ENCODE assay signal across 19 cellular contexts in the genomic region with DNA sequence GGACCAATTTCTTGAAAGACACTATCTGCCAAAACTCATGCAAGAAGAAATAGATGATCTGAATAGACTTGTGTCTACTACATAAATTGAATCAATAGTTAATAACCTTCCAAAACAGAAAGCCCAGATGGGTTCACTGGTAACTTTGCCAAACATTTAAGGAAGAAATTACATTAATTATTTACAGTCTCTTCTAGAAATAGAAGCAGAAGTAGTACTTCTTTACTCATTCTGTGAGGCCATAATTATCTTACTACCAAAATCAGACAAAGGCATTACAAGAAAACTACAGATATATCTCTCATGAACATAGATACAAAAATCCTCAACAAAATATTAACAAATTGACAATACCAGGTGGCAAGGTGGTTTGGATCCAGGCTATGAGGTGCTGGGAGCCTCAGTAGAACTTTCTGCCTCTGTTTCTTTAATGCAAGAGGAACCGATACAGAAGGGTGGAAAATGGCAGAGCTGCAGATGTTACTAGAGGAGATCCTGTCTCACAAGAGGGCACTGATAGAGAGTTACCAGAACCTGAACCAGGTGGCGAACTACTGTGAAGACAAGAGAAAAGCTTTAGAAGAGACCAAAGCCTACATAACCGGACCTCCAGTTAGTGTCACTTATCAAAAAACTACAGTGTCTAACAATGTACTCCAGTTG. TPM values are rescaled to one million over a fixed set of nuclear protein-coding genes. Genes with fewer than 3 reads are reported as not detected.
DNase-seq lines count a peak whose midpoint lies in the region; ATAC-seq, FAIRE-seq and TF ChIP-seq lines count a peak whose summit lies in the region.
"Had no signal": no experiment of that assay in that cellular context is flagged by ENCODE, and none has a peak within 500 bp of the region (broad histone marks: within the 10 kb centered on the region; RNA-seq: fewer than 3 reads in every experiment).

No MANE protein-coding gene starts in this region.

- RAD21 ChIA-PET in GM12878 (lab: Charles Lee; ENCODE audit: unreplicated experiment) = interaction anchor here (0.6 to 1.4 kb wide), 4 partner anchors 25 to 121 kb away, joined by 3 to 4 read pairs (median 4); no protein-coding TSS in a partner anchor

- POLR2A ChIA-PET in GM12878 (lab: Charles Lee) = interaction anchor here (0.5 to 1.6 kb wide), 4 partner anchors 41 to 487 kb away, joined by 4 to 5 read pairs (median 5); no protein-coding TSS in a partner anchor

- intact Hi-C loops in GM12878 (cut with micrococcal nuclease; ENCODE audit: unreplicated experiment) = loop anchor here (1.0 to 2.0 kb wide), 2 partner anchors 32 to 95 kb away; no protein-coding TSS in a partner anchor

- no peak overlapping the region for H3K4me3 Mint-ChIP-seq in GM23338
- H3K4me3 Mint-ChIP-seq: naive thymus-derived CD4-positive, alpha-beta T cell; T-helper 1 cell treated with Interleukin-12 subunit alpha and Interleukin-12 subunit beta and Interleukin-4 antibody, amounts not matched to agents 30 μg/mL and 1 μg/mL, for 36 hours had no signal

- H3K36me3 ChIP-seq in GM12878 (ENCODE audit: control insufficient read depth in 2 of 2, insufficient read depth in 2 of 2, low read length in 1 of 2) (no peaks in the 10 kb centered on the region), GM23338 (ENCODE audit: insufficient read depth) (no peaks in the 10 kb centered on the region), HAP-1 (replicated peaks) (no peaks in the 10 kb centered on the region)
- H3K36me3 ChIP-seq: BE2C, breast epithelium, stomach had no signal

- H3K27me3 Mint-ChIP-seq in GM23338 (ENCODE audit: insufficient read depth, low read depth, poor library complexity) = no peaks in the 10 kb centered on the region

- H3K4me1 ChIP-seq in GM12878 (ENCODE audit: control insufficient read depth, insufficient read depth, low read length) (no peaks in the 10 kb centered on the region; the same call in 1 of the 2 replicates), GM23338 (ENCODE audit: insufficient read depth) (no peaks in the 10 kb centered on the region), HAP-1 (peaks cover 5% of the 10 kb centered on the region)
- H3K4me1 ChIP-seq: breast epithelium, stomach had no signal

- H3K4me1 Mint-ChIP-seq in GM23338 = no peaks in the 10 kb centered on the region; the same call in 2 of the 3 replicates

- TF ChIP-seq POLR2A in GM12878 (IDR thresholded peaks at IDR 0.05; ENCODE audit: low read depth, low read length) = no peak

- H3K27me3 ChIP-seq in GM12878 (replicated peaks in 1 of 2; ENCODE audit: control insufficient read depth in 2 of 2, insufficient read depth in 2 of 2, low read length in 1 of 2) (no peaks in the 10 kb centered on the region), GM23338 (ENCODE audit: insufficient read depth) (no peaks in the 10 kb centered on the region), HAP-1 (ENCODE audit: low read depth) (no peaks in the 10 kb centered on the region)
- H3K27me3 ChIP-seq: BE2C, breast epithelium, stomach had no signal

- in situ Hi-C loops in GM12878 (cut with MboI) = no loop called here
- in situ Hi-C loops in HAP-1 (cut with MboI; ENCODE audit: low sequenced_read_pairs) = no loop called here

- H3K4me2 ChIP-seq in GM12878 (ENCODE audit: control insufficient read depth, insufficient read depth) (peak overlapping the region; percentile 28; the same call in 1 of the 2 replicates), GM23338 (no peak overlapping the region)

- DNase-seq in GM12878 (ENCODE audit: low read depth, low spot score) = peak; percentile 33
- no peak for DNase-seq in activated CD4-positive, alpha-beta T cell treated with anti-CD3 and anti-CD28 coated beads, Interleukin-2, amount 50 U/mL, for 48 hours
- DNase-seq in GM23338 (ENCODE audit: low spot score) = no peak
- no peak for DNase-seq in MV-4-11 (lab: John Stamatoyannopoulos, UW)
- DNase-seq in HAP-1 (ENCODE audit: low spot score in 2 of 2) = no peak
- DNase-seq: activated CD4-positive, alpha-beta T cell treated with anti-CD3 and anti-CD28 coated beads, Interleukin-2, amount 50 U/mL, for 4 hours; activated gamma-delta T cell treated with Interleukin-2 at 50 U/mL for 16 hours; BE2C; Kasumi-1; naive thymus-derived CD4-positive, alpha-beta T cell; retina; stimulated activated CD4-positive, alpha-beta T cell treated with anti-CD3 and anti-CD28 coated beads, Interleukin-4, amount 100 ng/mL, for 1 hour had no signal

- H3K4me3 ChIP-seq in GM12878 = no peak overlapping the region
- H3K4me3 ChIP-seq in GM23338 = no peak overlapping the region
- no peak overlapping the region for H3K4me3 ChIP-seq in HAP-1
- H3K4me3 ChIP-seq: breast epithelium, stomach had no signal

- CTCF ChIA-PET in GM12878 (lab: Yijun Ruan, JAX) = interaction anchor here (0.6 to 1.0 kb wide), 3 partner anchors 31 to 100 kb away, joined by 3 to 4 read pairs (median 3); no protein-coding TSS in a partner anchor

- no peaks in the 10 kb centered on the region for H3K9me2 ChIP-seq in GM23338 (ENCODE audit: insufficient read depth)

- TF ChIP-seq CTCF in GM12878 (IDR thresholded peaks at IDR 0.05 in 2 of 3, conservative IDR thresholded peaks at IDR 0.05 in 1 of 3; ENCODE audit: control insufficient read depth in 2 of 3, extremely low read depth in 1 of 3, insufficient read depth in 1 of 3, low read depth in 3 of 3, low read length in 3 of 3) (no peak), GM23338 (conservative IDR thresholded peaks at IDR 0.05; ENCODE audit: low read depth in 2 of 2) (no peak)

- H3K27ac ChIP-seq in GM12878 (ENCODE audit: control insufficient read depth, insufficient read depth) (no peak overlapping the region), GM23338 (ENCODE audit: low read depth) (no peak overlapping the region)
- H3K27ac ChIP-seq: breast epithelium, stomach had no signal

- no peak for FAIRE-seq in GM12878 (lab: Jason Lieb, UNC)

- no peak for TF ChIP-seq RAD21 in GM12878 (IDR thresholded peaks at IDR 0.05; ENCODE audit: insufficient read depth, low read depth, low read length)

- H3K9ac ChIP-seq in GM12878 (ENCODE audit: control insufficient read depth, insufficient read depth, low read length) = no peak overlapping the region

- TF ChIP-seq EP300 in GM12878 (IDR thresholded peaks at IDR 0.05; ENCODE audit: borderline replicate concordance in 1 of 2, control insufficient read depth in 1 of 2, low read depth in 2 of 2, low read length in 2 of 2) = peak; percentile 28 to 32; a peak in 1 of 4 replicates

- H3K36me3 Mint-ChIP-seq in GM23338 (ENCODE audit: low read depth) = no peaks in the 10 kb centered on the region

- H2AFZ ChIP-seq in GM12878 (ENCODE audit: control insufficient read depth, low read depth, low read length) (no peak overlapping the region; the same call in 1 of the 2 replicates), GM23338 (no peak overlapping the region)

- no peaks in the 10 kb centered on the region for H3K9me3 Mint-ChIP-seq in GM23338
- H3K9me3 Mint-ChIP-seq: T-helper 1 cell treated with Interleukin-12 subunit alpha and Interleukin-12 subunit beta and Interleukin-4 antibody, amounts not matched to agents 30 μg/mL and 1 μg/mL, for 36 hours had no signal

- no peaks in the 10 kb centered on the region for H3F3A ChIP-seq in GM23338 (replicated peaks; ENCODE audit: low read depth)

- no peaks in the 10 kb centered on the region for H4K20me1 ChIP-seq in GM12878 (ENCODE audit: control insufficient read depth, insufficient read depth)
- no peaks in the 10 kb centered on the region for H4K20me1 ChIP-seq in GM23338 (replicated peaks; ENCODE audit: insufficient read depth)

- H3K9me3 ChIP-seq in GM12878 (replicated peaks; ENCODE audit: control insufficient read depth, insufficient read depth, low read length) (no peaks in the 10 kb centered on the region), HAP-1 (no peaks in the 10 kb centered on the region)
- H3K9me3 ChIP-seq: breast epithelium, stomach had no signal

- no peak overlapping the region for H3K27ac Mint-ChIP-seq in GM23338
- H3K27ac Mint-ChIP-seq: naive thymus-derived CD4-positive, alpha-beta T cell; T-helper 1 cell treated with Interleukin-12 subunit alpha and Interleukin-12 subunit beta and Interleukin-4 antibody, amounts not matched to agents 30 μg/mL and 1 μg/mL, for 36 hours had no signal

- BruUV-seq in GM12878 (replicated peaks; lab: Mats Ljungman, UMichigan) = no TSS peak

- H3K79me2 ChIP-seq in GM12878 (ENCODE audit: control insufficient read depth, insufficient read depth, low read length) (no peaks in the 10 kb centered on the region), GM23338 (replicated peaks; ENCODE audit: insufficient read depth) (no peaks in the 10 kb centered on the region)

- ATAC-seq in GM18873 (IDR thresholded peaks at IDR 0.05; ENCODE audit: low FRiP score, unreplicated experiment) = peak; percentile 53
- peak; percentile 59 for ATAC-seq in GM21529 (IDR thresholded peaks at IDR 0.05; ENCODE audit: unreplicated experiment)
- peak; percentile 52 for ATAC-seq in HG03066 (IDR thresholded peaks at IDR 0.05; ENCODE audit: low read depth, unreplicated experiment)
- ATAC-seq in GM12878 = peak; percentile 80
- no peak for ATAC-seq in GM23338
- ATAC-seq: left cardiac atrium; naive thymus-derived CD4-positive, alpha-beta T cell had no signal

- 53% methylated on average over 3 of the region's 3 CpGs for WGBS in GM12878 (ENCODE audit: insufficient coverage, insufficient replicate concordance, low lambda C conversion rate, missing lambda C conversion rate)

- SMC1A ChIA-PET in GM12878 (lab: Charles Lee; ENCODE audit: uncharacterized antibody, unreplicated experiment) = interaction anchor here (0.6 to 2.0 kb wide), 11 partner anchors 11 to 88 kb away, joined by 3 to 12 read pairs (median 5); partner anchors contain the start of gene KTN1

TF ChIP-seq in GM23338, 12 proteins besides CTCF, POLR2A, EP300 and RAD21 (continues in another document):
- no peak for TF ChIP-seq POLR2AphosphoS5 (IDR thresholded peaks at IDR 0.05; ENCODE audit: low read depth)

RNA-seq across cellular contexts. Expression of gene KTN1, which starts 33.7 kb away (rescaled TPM):
- total RNA-seq in GM12878 (2013; cell fraction: nucleolus; rRNA removed) = 248 and 283 TPM in 2 replicates
- total RNA-seq in GM12878 (2014; rRNA removed) (56.5 and 76.5 TPM in 2 replicates), GM12878 (2014; rRNA removed; fragmentation: Illumina TruSeq; extraction: Trizol) (149 and 150 TPM in 2 replicates), GM12878 (2021) (87.5 and 92.1 TPM in 2 replicates)
- 33.0 TPM for polyA plus RNA-seq in GM12878 (2011; ENCODE audit: low read depth)
- polyA plus RNA-seq in GM12878 (2011; rRNA removed) (81.0 and 164 TPM in 2 replicates), GM12878 (2014; fragmentation: Illumina TruSeq; extraction: Trizol) (109 and 134 TPM in 2 replicates), GM12878 (2014; fragmentation: Nextera tagmentation; extraction: Ambion mirVana) (10 to 100 TPM; 52.9 to 79.5 TPM), GM12878 (2014; rRNA removed) (42.5 and 50.6 TPM in 2 replicates), GM12878 (2016; fragmentation: Nextera tagmentation; extraction: Ambion mirVana) (100 to 1,000 TPM; 112 to 154 TPM), GM23338 (2016; fragmentation: Nextera tagmentation; extraction: Ambion mirVana) (473 and 607 TPM in 2 replicates)
- polyA plus RNA-seq in GM12878 (2011; cell fraction: cytosol; rRNA removed) = 14.2 and 15.8 TPM in 2 replicates
- 75.8 and 81.3 TPM in 2 replicates for polyA plus RNA-seq in GM12878 (2011; cell fraction: nucleus; rRNA removed)
- 53.8 and 73.2 TPM in 2 replicates for polyA plus RNA-seq in GM12878 (2012)
- polyA minus RNA-seq in GM12878 (2011; rRNA and poly(A)+ RNA removed) = 30.6 and 47.9 TPM in 2 replicates
- 24.3 and 33.7 TPM in 2 replicates for polyA minus RNA-seq in GM12878 (2011; cell fraction: cytosol; rRNA and poly(A)+ RNA removed)
- 87.5 and 128 TPM in 2 replicates for polyA minus RNA-seq in GM12878 (2011; cell fraction: nucleus; rRNA and poly(A)+ RNA removed)
- total RNA-seq in GM23338 (2014; rRNA removed; shearing (Covaris generic)) = 110 and 124 TPM in 2 replicates
